2 cellular contexts compared by ENCODE assay signal in genomic region chr1:110494522-110495406, GRCh38.
A peak's percentile ranks its signal among the peaks of the same experiment; 100 is the strongest.
TF ChIP-seq lines count a peak whose summit lies in the region.

No MANE protein-coding gene starts in this region.

TF ChIP-seq in GM23338, 12 proteins besides CTCF, POLR2A, EP300 and RAD21:
- TF ChIP-seq JUNB (IDR thresholded peaks at IDR 0.05; ENCODE audit: unreplicated experiment) = no peak
- no peak for TF ChIP-seq NANOG (IDR thresholded peaks at IDR 0.05; ENCODE audit: borderline replicate concordance)
- TF ChIP-seq REST (IDR thresholded peaks at IDR 0.05; ENCODE audit: unreplicated experiment) = no peak
- no peak for TF ChIP-seq EZH2 (IDR thresholded peaks at IDR 0.05; ENCODE audit: low read depth, unreplicated experiment)
- TF ChIP-seq POLR2AphosphoS5 (IDR thresholded peaks at IDR 0.05; ENCODE audit: low read depth) = no peak
- TF ChIP-seq STAT1 (IDR thresholded peaks at IDR 0.05; ENCODE audit: unreplicated experiment) = no peak
- no peak for TF ChIP-seq ETS1 (IDR thresholded peaks at IDR 0.05)
- no peak for TF ChIP-seq EZH2phosphoT487 (IDR thresholded peaks at IDR 0.05; ENCODE audit: unreplicated experiment)
- TF ChIP-seq ZNF114 (CRISPR knock-in tag; IDR thresholded peaks at IDR 0.05) = no peak
- no peak for TF ChIP-seq ZNF462 (CRISPR knock-in tag; IDR thresholded peaks at IDR 0.05)
- TF ChIP-seq CREB1 (CRISPR knock-in tag; IDR thresholded peaks at IDR 0.05; ENCODE audit: low read depth) = no peak
- no peak for TF ChIP-seq ZNF331 (CRISPR knock-in tag; IDR thresholded peaks at IDR 0.05; ENCODE audit: low read depth)
TF ChIP-seq in GM23338: peak in this region for 0.

TF ChIP-seq in neural cell, 6 proteins besides CTCF, POLR2A, EP300 and RAD21:
- peak; percentile 50 for TF ChIP-seq POLR2AphosphoS5 (IDR thresholded peaks at IDR 0.05)
- no peak for TF ChIP-seq MXI1 (conservative IDR thresholded peaks at IDR 0.05; ENCODE audit: poor library complexity, severe bottlenecking)
